17 cellular contexts compared by ENCODE assay signal in genomic region chr10:125281091-125281490, GRCh38.
"Had no signal": no experiment of that assay in that cellular context is flagged by ENCODE, and none has a peak within 500 bp of the region (broad histone marks: within the 10 kb centered on the region; RNA-seq: fewer than 3 reads in every experiment).

No MANE protein-coding gene starts in this region.

- DNase-seq: cortex of kidney; effector CD8-positive, alpha-beta T cell; effector memory CD8-positive, alpha-beta T cell; endodermal cell; foreskin fibroblast; foreskin melanocyte; gastrocnemius medialis; glutamatergic neuron; head of caudate nucleus; heart right ventricle; hippocampal formation; left cardiac atrium; left ventricle myocardium superior; lower lobe of right lung; mesenchymal stem cell had no signal

- H3K36me3 ChIP-seq: esophagus muscularis mucosa, gastrocnemius medialis, heart right ventricle, lower lobe of right lung had no signal

- ATAC-seq: effector memory CD8-positive, alpha-beta T cell; gastrocnemius medialis; heart right ventricle; left cardiac atrium; left lobe of liver; left ventricle myocardium superior; lower lobe of right lung had no signal

- H3K9me3 ChIP-seq: gastrocnemius medialis had no signal

- H3K4me3 ChIP-seq: esophagus muscularis mucosa, gastrocnemius medialis, heart right ventricle, lower lobe of right lung had no signal

- H3K4me1 ChIP-seq: esophagus muscularis mucosa, gastrocnemius medialis, heart right ventricle, lower lobe of right lung had no signal

- H3K27ac ChIP-seq: esophagus muscularis mucosa, gastrocnemius medialis, heart right ventricle, lower lobe of right lung had no signal
